Comparison of ENCODE assay signal across 9 cellular contexts in the genomic region with DNA sequence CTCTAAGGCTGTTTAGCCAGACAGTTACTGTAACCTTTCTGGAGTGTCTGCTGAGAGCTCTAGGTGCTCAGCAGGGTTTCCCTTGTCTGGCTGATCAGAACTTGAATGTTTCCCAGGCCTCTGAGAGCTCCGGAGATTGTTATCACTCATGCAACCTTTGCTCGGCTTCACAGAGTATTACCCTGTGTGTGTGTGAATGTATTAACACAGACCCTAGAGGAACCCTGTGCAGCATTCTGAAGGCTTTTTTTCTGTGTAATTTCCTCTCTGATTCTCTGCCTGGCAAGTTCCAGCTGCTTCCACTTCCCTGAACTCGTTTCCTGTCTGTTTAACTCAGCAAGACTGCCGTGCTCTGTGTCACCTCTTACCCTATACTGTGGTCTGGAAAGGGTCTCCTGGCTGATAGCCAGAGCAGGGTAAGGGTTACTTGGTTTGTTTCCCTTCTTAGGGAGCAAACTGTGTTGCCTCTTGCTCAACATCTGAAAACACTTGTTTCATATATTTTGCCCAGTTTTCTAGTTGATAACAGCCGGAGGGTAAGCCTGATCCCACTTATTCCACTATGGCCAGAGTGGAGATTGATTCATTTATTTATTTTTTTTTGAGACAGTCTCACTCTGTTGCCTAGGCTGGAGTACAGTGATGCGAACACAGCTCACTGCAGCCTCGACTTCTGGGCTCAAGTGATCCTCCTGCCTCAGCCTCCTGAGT. TPM values are rescaled to one million over a fixed set of nuclear protein-coding genes. Genes with fewer than 3 reads are reported as not detected.
DNase-seq lines count a peak whose midpoint lies in the region; ATAC-seq and TF ChIP-seq lines count a peak whose summit lies in the region.
"Had no signal": no experiment of that assay in that cellular context is flagged by ENCODE, and none has a peak within 500 bp of the region (broad histone marks: within the 10 kb centered on the region; RNA-seq: fewer than 3 reads in every experiment).

No MANE protein-coding gene starts in this region.

- DNase-seq in NCI-H510A treated with DMSO at 0.1 percent for 48 hours (lab: John Stamatoyannopoulos, UW) = peak; percentile 10
- no peak for DNase-seq in NCI-H510A (lab: John Stamatoyannopoulos, UW)
- peak; percentile 62 for DNase-seq in UCSD-AML1 (lab: John Stamatoyannopoulos, UW; ENCODE audit: unreplicated experiment)
- peak; percentile 65 for DNase-seq in hepatocyte (ENCODE audit: low spot score)
- DNase-seq in stomach = no peak
- no peak for DNase-seq in T-helper 17 cell
- DNase-seq in GM19238 (ENCODE audit: insufficient read length, low spot score) = no peak

- no peak overlapping the region for H3K4me3 Mint-ChIP-seq in T-helper 17 cell

- TF ChIP-seq CTCF in hepatocyte (IDR thresholded peaks at IDR 0.05; ENCODE audit: poor library complexity) (no peak), stomach (IDR thresholded peaks at IDR 0.05) (no peak)

- no peak overlapping the region for H2AFZ ChIP-seq in hepatocyte

- H3K4me2 ChIP-seq in hepatocyte = peak overlapping the region; percentile 64

- H3K36me3 ChIP-seq in hepatocyte (replicated peaks; ENCODE audit: insufficient read depth, low read depth) (no peaks in the 10 kb centered on the region), stomach (peaks cover 4 to 60% (median 35%) of the 10 kb centered on the region in 4 donors)

- no peaks in the 10 kb centered on the region for H3K27me3 ChIP-seq in hepatocyte
- H3K27me3 ChIP-seq in stomach = no peaks in the 10 kb centered on the region
- H3K27me3 ChIP-seq: tibial nerve had no signal

- no peak for TF ChIP-seq POLR2A in stomach (IDR thresholded peaks at IDR 0.05)

- H4K20me1 ChIP-seq in hepatocyte (ENCODE audit: insufficient read depth, poor library complexity, severe bottlenecking) = no peaks in the 10 kb centered on the region

- H3K9me3 ChIP-seq in hepatocyte (ENCODE audit: low read depth) = no peaks in the 10 kb centered on the region
- no peaks in the 10 kb centered on the region for H3K9me3 ChIP-seq in stomach
- H3K9me3 ChIP-seq in T-helper 17 cell (ENCODE audit: control insufficient read depth, low read length, poor library complexity, severe bottlenecking) = no peaks in the 10 kb centered on the region
- H3K9me3 ChIP-seq: tibial nerve had no signal

- no peak overlapping the region for H3K27ac Mint-ChIP-seq in T-helper 17 cell

- intact Hi-C loops in stomach (cut with DNase I; ENCODE audit: low total_unique reads) = no loop called here

- TF ChIP-seq EP300 in stomach (IDR thresholded peaks at IDR 0.05) = no peak

- H3K4me1 ChIP-seq in hepatocyte (ENCODE audit: insufficient read depth) (peaks cover 22% of the 10 kb centered on the region), stomach (peaks cover 4 to 38% (median 20%) of the 10 kb centered on the region in 4 donors)

- ATAC-seq in T-helper 17 cell (no peak), GM21786 (IDR thresholded peaks at IDR 0.05; ENCODE audit: unreplicated experiment) (no peak)

- H3K27ac ChIP-seq in hepatocyte (peak overlapping the region; percentile 87), stomach (peak overlapping the region in 3 of 5 donors; percentile 8 to 62 (median 57))

- WGBS in hepatocyte (ENCODE audit: low lambda C conversion rate, missing lambda C conversion rate) = 40% methylated on average over 7 of the region's 7 CpGs
- 50 to 63% (median 60%) methylated on average over 7 of the region's 7 CpGs for WGBS in stomach, 5 donors

- H3K79me2 ChIP-seq in hepatocyte = no peaks in the 10 kb centered on the region

- no peaks in the 10 kb centered on the region for H3K27me3 Mint-ChIP-seq in T-helper 17 cell

- H3K4me3 ChIP-seq in hepatocyte = no peak overlapping the region
- H3K4me3 ChIP-seq in stomach = no peak overlapping the region
- H3K4me3 ChIP-seq: tibial nerve had no signal

- H3K4me1 Mint-ChIP-seq in T-helper 17 cell = peaks cover 18% of the 10 kb centered on the region

- H3K36me3 Mint-ChIP-seq in T-helper 17 cell (ENCODE audit: low read depth) = peaks cover 5% of the 10 kb centered on the region

- no peaks in the 10 kb centered on the region for H3K9me2 ChIP-seq in hepatocyte (replicated peaks; ENCODE audit: insufficient read depth)

RNA-seq across cellular contexts. Expression of a gene that starts 21.7 kb away (rescaled TPM):
- total RNA-seq in hepatocyte = 41.1 and 41.9 TPM in 2 replicates
- polyA plus RNA-seq in hepatocyte = 31.0 and 43.6 TPM in 2 replicates
- 10 to 100 TPM; 24.9 to 88.8 (median 48.3) TPM for total RNA-seq in stomach
- 10 to 100 TPM; 22.4 to 30.2 (median 28.6) TPM for polyA plus RNA-seq in stomach
- total RNA-seq in T-helper 17 cell = 10 to 100 TPM; 55.2 to 59.4 TPM

RNA-seq across cellular contexts. Expression of a gene that starts 21.8 kb away (rescaled TPM):
- total RNA-seq in hepatocyte = 8.8 and 13.0 TPM in 2 replicates
- polyA plus RNA-seq in hepatocyte = 13.7 and 18.9 TPM in 2 replicates
- total RNA-seq in stomach = 10 to 100 TPM; 12.3 to 41.4 (median 16.7) TPM
- polyA plus RNA-seq in stomach = 1 to 10 TPM; 4.7 to 5.7 (median 5.7) TPM
- total RNA-seq in T-helper 17 cell = 10 to 100 TPM; 35.3 to 36.0 TPM

Comparison
In these comparisons a context has a peak if more than half of its experiments do, and no peak if none do; other contexts are left out.
1. DNase-seq: peak in NCI-H510A treated with DMSO at 0.1 percent for 48 hours (single experiment), UCSD-AML1 (single experiment) and hepatocyte (single experiment); none in NCI-H510A (single experiment), stomach (single experiment), T-helper 17 cell (0 of 3) and GM19238 (single experiment).